Comparison of ENCODE assay signal across 35 cellular contexts in the genomic region with DNA sequence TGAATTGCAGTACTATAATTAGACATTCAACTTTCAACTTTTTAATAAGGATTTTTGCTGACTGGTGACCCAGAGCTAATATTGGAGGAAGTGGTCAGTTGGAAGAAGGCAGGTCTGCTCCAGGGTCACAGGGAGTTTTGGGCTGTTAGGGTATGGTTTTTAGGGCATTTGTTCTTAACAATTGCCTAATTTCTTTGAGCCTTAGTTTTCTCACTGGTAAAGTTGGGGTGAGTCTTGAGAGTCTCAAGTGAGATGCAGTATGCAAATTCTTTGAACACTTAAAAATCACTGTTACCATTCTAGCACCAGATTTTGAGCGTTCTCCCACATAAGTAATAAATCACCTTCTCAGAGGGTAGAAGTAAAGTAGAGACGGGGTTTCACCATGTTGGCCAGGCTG. TPM values are rescaled to one million over a fixed set of nuclear protein-coding genes. Genes with fewer than 3 reads are reported as not detected.
DNase-seq lines count a peak whose midpoint lies in the region; ATAC-seq, FAIRE-seq and TF ChIP-seq lines count a peak whose summit lies in the region.
"Had no signal": no experiment of that assay in that cellular context is flagged by ENCODE, and none has a peak within 500 bp of the region (broad histone marks: within the 10 kb centered on the region; RNA-seq: fewer than 3 reads in every experiment).

No MANE protein-coding gene starts in this region.

- H4K8ac ChIP-seq in H1 (ENCODE audit: extremely low read depth, insufficient read depth, low read length): no peak overlapping the region

- TF ChIP-seq EP300 in HepG2 (IDR thresholded peaks at IDR 0.05; ENCODE audit: low read depth in 2 of 2, low read length in 2 of 2) (no peak), HepG2 (CRISPR knock-in tag; IDR thresholded peaks at IDR 0.05; ENCODE audit: borderline replicate concordance) (no peak), H1 (IDR thresholded peaks at IDR 0.05; ENCODE audit: borderline replicate concordance in 1 of 2, low read depth in 2 of 2, low read length in 2 of 2) (no peak)

- H3K4me2 ChIP-seq in HepG2 (ENCODE audit: low read depth, low read length) (no peak overlapping the region), GM23338 (no peak overlapping the region), H1 (ENCODE audit: insufficient read depth in 1 of 2, low read depth in 2 of 2, low read length in 2 of 2) (no peak overlapping the region)
- H3K4me2 ChIP-seq: A549; BLaER1; BLaER1 treated with 17β-estradiol and CSF1 and Interleukin-3, amounts not matched to agents 10 nM and 100 nM had no signal

- H3K79me1 ChIP-seq in H1 (ENCODE audit: low read depth, low read length): no peaks in the 10 kb centered on the region

- H3K9me3 ChIP-seq in HepG2 (ENCODE audit: low read length): no peaks in the 10 kb centered on the region
- H3K9me3 ChIP-seq in right lobe of liver: no peaks in the 10 kb centered on the region
- H3K9me3 ChIP-seq in H1 (ENCODE audit: insufficient read depth in 2 of 2, low read depth in 1 of 2, low read length in 1 of 2): no peaks in the 10 kb centered on the region; a peak in 1 of 4 replicates
- H3K9me3 ChIP-seq: A549, BE2C, BLaER1, Caco-2 had no signal

- H3K9me3 Mint-ChIP-seq in GM23338: no peaks in the 10 kb centered on the region
- H3K9me3 Mint-ChIP-seq: CD4-positive, alpha-beta T cell; CD4-positive, CD25-positive, alpha-beta regulatory T cell; CD8-positive, alpha-beta T cell had no signal

- H3K23ac ChIP-seq in H1 (ENCODE audit: insufficient read length): no peak overlapping the region

- H4K20me1 ChIP-seq in HepG2 (ENCODE audit: insufficient read depth, low read length) (no peaks in the 10 kb centered on the region), GM23338 (replicated peaks; ENCODE audit: insufficient read depth) (no peaks in the 10 kb centered on the region), H1 (replicated peaks in 1 of 2; ENCODE audit: control insufficient read depth in 1 of 2, insufficient read depth in 2 of 2, low read length in 2 of 2) (no peaks in the 10 kb centered on the region)
- H4K20me1 ChIP-seq: BLaER1; BLaER1 treated with 17β-estradiol and CSF1 and Interleukin-3, amounts not matched to agents 10 nM and 100 nM had no signal

- H3F3A ChIP-seq in GM23338 (replicated peaks; ENCODE audit: low read depth): no peaks in the 10 kb centered on the region

- POLR2A ChIA-PET in HepG2 (lab: Yijun Ruan, JAX) (no interaction called here), H1 (lab: Charles Lee; ENCODE audit: partially characterized antibody) (no interaction called here)

- no TSS peak for BruUV-seq in HepG2 (replicated peaks; lab: Mats Ljungman, UMichigan)

- no peaks in the 10 kb centered on the region for H3K23me2 ChIP-seq in H1 (ENCODE audit: low read depth, low read length)

- TF ChIP-seq POLR2A in HepG2 (IDR thresholded peaks at IDR 0.05; ENCODE audit: insufficient read depth in 1 of 2, low read depth in 2 of 2, low read length in 2 of 2): no peak
- TF ChIP-seq POLR2A in right lobe of liver (IDR thresholded peaks at IDR 0.05): no peak
- TF ChIP-seq POLR2A in H1 (IDR thresholded peaks at IDR 0.05; ENCODE audit: control extremely low read depth in 1 of 2, low read depth in 2 of 2, low read length in 2 of 2): no peak

- H2AFZ ChIP-seq in HepG2 (ENCODE audit: low read length): no peak overlapping the region
- peak overlapping the region; percentile 34; the same call in 1 of the 2 replicates for H2AFZ ChIP-seq in GM23338
- H2AFZ ChIP-seq in H1 (ENCODE audit: low read length): no peak overlapping the region

- TF ChIP-seq CTCF in HepG2 (CRISPR knock-in tag; IDR thresholded peaks at IDR 0.05) (no peak), right lobe of liver (IDR thresholded peaks at IDR 0.05) (no peak), GM23338 (conservative IDR thresholded peaks at IDR 0.05; ENCODE audit: low read depth in 2 of 2) (no peak), H1 (IDR thresholded peaks at IDR 0.05; ENCODE audit: control extremely low read depth in 1 of 3, insufficient read depth in 1 of 3, low read depth in 1 of 3, low read length in 3 of 3) (no peak)

- H2BK120ac ChIP-seq in H1 (replicated peaks; ENCODE audit: low read depth, low read length): no peak overlapping the region

- no peaks in the 10 kb centered on the region for H3K36me3 ChIP-seq in HepG2 (replicated peaks in 1 of 2; ENCODE audit: control insufficient read depth in 1 of 2, insufficient read depth in 2 of 2, low read length in 2 of 2)
- no peaks in the 10 kb centered on the region for H3K36me3 ChIP-seq in right lobe of liver
- no peaks in the 10 kb centered on the region for H3K36me3 ChIP-seq in GM23338 (ENCODE audit: insufficient read depth)
- H3K36me3 ChIP-seq in H1 (ENCODE audit: control insufficient read depth in 2 of 4, insufficient read depth in 4 of 4, low read length in 3 of 4): no peaks in the 10 kb centered on the region
- H3K36me3 ChIP-seq: BE2C; BLaER1; BLaER1 treated with 17β-estradiol and CSF1 and Interleukin-3, amounts not matched to agents 10 nM and 100 nM had no signal

- DNase-seq in HepG2 (ENCODE audit: low spot score) (no peak), right lobe of liver (no peak), GM23338 (ENCODE audit: low spot score) (no peak), H1 (ENCODE audit: low read depth in 1 of 2, low spot score in 2 of 2) (no peak), NCI-H2171 (lab: John Stamatoyannopoulos, UW) (no peak)
- DNase-seq in activated CD8-positive, alpha-beta memory T cell treated with anti-CD3 and anti-CD28 coated beads, Interleukin-2, amount 50 U/mL, for 48 hours: no peak
- DNase-seq: 8988T; ACHN; AML-193; BE2C; C1 segment of cervical spinal cord; Caco-2; Calu3; CD4-positive, alpha-beta memory T cell; CD4-positive, alpha-beta T cell; CD4-positive, CD25-positive, alpha-beta regulatory T cell; CD8-positive, alpha-beta memory T cell; CD8-positive, alpha-beta T cell; COR-L47; DMS 273 treated with DMSO at 0.1 percent for 48 hours; DMS153; DMS53; DMS79; DMS79 treated with DMSO at 0.1 percent for 48 hours; DND-41; EL had no signal

- ATAC-seq in HepG2 (no peak), right lobe of liver (no peak), GM23338 (no peak)
- ATAC-seq: A549; CD8-positive, alpha-beta T cell had no signal

- no peak overlapping the region for H2BK15ac ChIP-seq in H1 (ENCODE audit: low read length)

- CTCF ChIA-PET in HepG2 (lab: Yijun Ruan, JAX; ENCODE audit: low intra/inter-chr PET ratio, low total read pairs) (no interaction called here), H1 (lab: Charles Lee; ENCODE audit: partially characterized antibody) (interaction anchor here (0.6 to 0.8 kb wide), 2 partner anchors 74 to 94 kb away, joined by 3 read pairs; no protein-coding TSS in a partner anchor)

- FAIRE-seq in HepG2 (lab: Jason Lieb, UNC) (no peak), H1 (lab: Jason Lieb, UNC) (no peak)
- FAIRE-seq: A204.1, A549, D721Med had no signal

- H2BK20ac ChIP-seq in H1 (ENCODE audit: low read length): no peak overlapping the region

- in situ Hi-C loops in HepG2 (cut with HindIII; ENCODE audit: extremely low pct_ligation_motif_present, low pct_unique_long_range_greater_than_20kb): no loop called here

- no peak overlapping the region for H2BK12ac ChIP-seq in H1 (ENCODE audit: low read depth, low read length)

- peaks cover 0 to 9% of the 10 kb centered on the region in 2 experiments; a peak in 2 of 5 replicates for H3K27me3 ChIP-seq in HepG2 (ENCODE audit: control insufficient read depth in 1 of 2, insufficient read depth in 2 of 2, low read length in 2 of 2)
- H3K27me3 ChIP-seq in right lobe of liver: no peaks in the 10 kb centered on the region
- no peaks in the 10 kb centered on the region for H3K27me3 ChIP-seq in GM23338 (ENCODE audit: insufficient read depth)
- H3K27me3 ChIP-seq in H1 (replicated peaks in 1 of 4; ENCODE audit: control insufficient read depth in 3 of 4, extremely low read depth in 1 of 4, insufficient read depth in 3 of 4, low read length in 3 of 4): no peaks in the 10 kb centered on the region
- H3K27me3 ChIP-seq: BLaER1; BLaER1 treated with 17β-estradiol and CSF1 and Interleukin-3, amounts not matched to agents 10 nM and 100 nM had no signal

- H3K9ac ChIP-seq in HepG2 (ENCODE audit: insufficient read depth, low read depth, low read length): no peak overlapping the region
- no peak overlapping the region for H3K9ac ChIP-seq in H1 (replicated peaks in 1 of 4; ENCODE audit: extremely low read depth in 1 of 4, low read depth in 3 of 4, low read length in 3 of 4)
- H3K9ac ChIP-seq: BLaER1; BLaER1 treated with 17β-estradiol and CSF1 and Interleukin-3, amounts not matched to agents 10 nM and 100 nM had no signal

- 4% methylated on average over 2 of the region's 2 CpGs for WGBS in HepG2 (ENCODE audit: low lambda C conversion rate)
- 90% methylated on average over 2 of the region's 2 CpGs for WGBS in right lobe of liver (ENCODE audit: insufficient coverage, low coverage, low lambda C conversion rate, missing lambda C conversion rate)
- 87% methylated on average over 2 of the region's 2 CpGs; no CpG with 5 or more reads in 1 of the 2 experiments for WGBS in H1 (ENCODE audit: extremely low coverage in 1 of 2, insufficient coverage in 1 of 2, insufficient read length in 1 of 2, insufficient replicate concordance in 2 of 2, low coverage in 1 of 2, low lambda C conversion rate in 2 of 2, missing lambda C conversion rate in 1 of 2), 2 experiments

- no peak overlapping the region for H3K27ac Mint-ChIP-seq in GM23338
- H3K27ac Mint-ChIP-seq: B cell; CD14-positive monocyte; CD4-positive, alpha-beta memory T cell; CD4-positive, alpha-beta T cell; CD4-positive, CD25-positive, alpha-beta regulatory T cell; CD8-positive, alpha-beta memory T cell; CD8-positive, alpha-beta T cell had no signal

- H3K4me3 ChIP-seq in HepG2 (replicated peaks in 1 of 3; ENCODE audit: insufficient read depth in 1 of 3, low read depth in 2 of 3, low read length in 3 of 3): no peak overlapping the region
- no peak overlapping the region for H3K4me3 ChIP-seq in right lobe of liver
- H3K4me3 ChIP-seq in GM23338: no peak overlapping the region
- H3K4me3 ChIP-seq in H1 (ENCODE audit: extremely low read depth in 1 of 4, insufficient read depth in 2 of 4, low read depth in 3 of 4, low read length in 4 of 4): no peak overlapping the region
- H3K4me3 ChIP-seq: A549; BLaER1; BLaER1 treated with 17β-estradiol and CSF1 and Interleukin-3, amounts not matched to agents 10 nM and 100 nM had no signal

- H3K9me2 ChIP-seq in GM23338 (ENCODE audit: insufficient read depth): no peaks in the 10 kb centered on the region

- H4K91ac ChIP-seq in H1 (replicated peaks; ENCODE audit: insufficient read length, low read length): no peak overlapping the region

- peak overlapping the region; percentile 38 for H3K4ac ChIP-seq in H1 (replicated peaks; ENCODE audit: insufficient read length, low read depth, low read length)

- no peak for TF ChIP-seq RAD21 in HepG2 (CRISPR knock-in tag; IDR thresholded peaks at IDR 0.05)
- no peak for TF ChIP-seq RAD21 in H1 (IDR thresholded peaks at IDR 0.05 in 1 of 2, conservative IDR thresholded peaks at IDR 0.05 in 1 of 2; ENCODE audit: low read depth in 2 of 2, low read length in 2 of 2)

- intact Hi-C loops in HepG2 (cut with micrococcal nuclease; ENCODE audit: unreplicated experiment) (no loop called here), right lobe of liver (cut with DNase I) (no loop called here)

- H3K36me3 Mint-ChIP-seq in GM23338 (ENCODE audit: low read depth): no peaks in the 10 kb centered on the region
- H3K36me3 Mint-ChIP-seq: CD14-positive monocyte; CD4-positive, alpha-beta memory T cell; CD4-positive, CD25-positive, alpha-beta regulatory T cell; CD8-positive, alpha-beta T cell had no signal

- no peaks in the 10 kb centered on the region for H3K79me2 ChIP-seq in HepG2 (ENCODE audit: insufficient read depth, low read length)
- no peaks in the 10 kb centered on the region for H3K79me2 ChIP-seq in GM23338 (replicated peaks; ENCODE audit: insufficient read depth)
- no peaks in the 10 kb centered on the region for H3K79me2 ChIP-seq in H1 (ENCODE audit: control insufficient read depth in 1 of 2, insufficient read depth in 2 of 2, low read length in 2 of 2)

- no peak overlapping the region for H2AK5ac ChIP-seq in H1 (ENCODE audit: low read depth, low read length)

- H3K27ac ChIP-seq in HepG2 (ENCODE audit: extremely low read length, insufficient read depth, low read length) (no peak overlapping the region), right lobe of liver (no peak overlapping the region), GM23338 (ENCODE audit: low read depth) (no peak overlapping the region), H1 (ENCODE audit: low read depth, low read length) (no peak overlapping the region)
- H3K27ac ChIP-seq: 22Rv1; A549; BLaER1; BLaER1 treated with 17β-estradiol and CSF1 and Interleukin-3, amounts not matched to agents 10 nM and 100 nM; C4-2B had no signal

- H3K18ac ChIP-seq in H1 (ENCODE audit: extremely low read depth, low read length): no peak overlapping the region

- H3K56ac ChIP-seq in H1 (replicated peaks; ENCODE audit: insufficient read length, low read depth, low read length): no peak overlapping the region

- H4K5ac ChIP-seq in H1 (ENCODE audit: insufficient read length, low read depth, low read length): no peak overlapping the region

- H3K4me1 ChIP-seq in HepG2 (ENCODE audit: insufficient read depth, low read length): no peaks in the 10 kb centered on the region
- no peaks in the 10 kb centered on the region for H3K4me1 ChIP-seq in right lobe of liver
- H3K4me1 ChIP-seq in GM23338 (ENCODE audit: insufficient read depth): peaks cover 15% of the 10 kb centered on the region
- peaks cover 0 to 3% (median 0%) of the 10 kb centered on the region in 4 experiments; a peak in 2 of 7 replicates for H3K4me1 ChIP-seq in H1 (replicated peaks in 1 of 4; ENCODE audit: control insufficient read depth in 3 of 4, insufficient read depth in 4 of 4, low read length in 3 of 4)
- H3K4me1 ChIP-seq: A549; BE2C; BLaER1; BLaER1 treated with 17β-estradiol and CSF1 and Interleukin-3, amounts not matched to agents 10 nM and 100 nM; Caco-2 had no signal

- peaks cover 2% of the 10 kb centered on the region for H3K27me3 Mint-ChIP-seq in GM23338 (ENCODE audit: insufficient read depth, low read depth, poor library complexity)

- H3K14ac ChIP-seq in H1 (ENCODE audit: insufficient read length): no peak overlapping the region

- H3K4me3 Mint-ChIP-seq in GM23338: no peak overlapping the region
- H3K4me3 Mint-ChIP-seq: B cell; CD14-positive monocyte; CD4-positive, alpha-beta memory T cell; CD4-positive, alpha-beta T cell; CD4-positive, CD25-positive, alpha-beta regulatory T cell; CD8-positive, alpha-beta memory T cell; CD8-positive, alpha-beta T cell had no signal

- H2BK5ac ChIP-seq in H1 (ENCODE audit: low read depth, low read length): no peak overlapping the region

- peaks cover 9% of the 10 kb centered on the region; the same call in 2 of the 3 replicates for H3K4me1 Mint-ChIP-seq in GM23338
- H3K4me1 Mint-ChIP-seq: B cell; CD14-positive monocyte; CD4-positive, alpha-beta memory T cell; CD4-positive, CD25-positive, alpha-beta regulatory T cell; CD8-positive, alpha-beta memory T cell had no signal

RNA-seq across cellular contexts. Expression of a gene that starts 50.9 kb away (rescaled TPM):
- total RNA-seq in HepG2 (2016; rRNA removed; fragmentation: Illumina TruSeq; extraction: Trizol): 3.7 and 18.4 TPM in 2 replicates
- 2.3 and 2.4 TPM in 2 replicates for total RNA-seq in HepG2 (2016; cell fraction: cytosol; rRNA removed; fragmentation: Illumina TruSeq; extraction: Trizol; ENCODE audit: low read depth)
- 3.1 and 18.4 TPM in 2 replicates for total RNA-seq in HepG2 (2016; cell fraction: insoluble cytoplasmic fraction; rRNA removed; fragmentation: Illumina TruSeq; extraction: Trizol)
- total RNA-seq in HepG2 (2016; cell fraction: membrane; rRNA removed; fragmentation: Illumina TruSeq; extraction: Trizol): 8.3 and 8.9 TPM in 2 replicates
- 9.6 and 9.7 TPM in 2 replicates for total RNA-seq in HepG2 (2016; cell fraction: nucleus; rRNA removed; fragmentation: Illumina TruSeq; extraction: Trizol)
- polyA plus RNA-seq in HepG2 (2011; rRNA removed): 0.54 and 0.61 TPM in 2 replicates
- 0.40 and 0.74 TPM in 2 replicates for polyA plus RNA-seq in HepG2 (2011; cell fraction: cytosol; rRNA removed)
- 0.53 and 1.2 TPM in 2 replicates for polyA plus RNA-seq in HepG2 (2011; cell fraction: nucleus; rRNA removed)
- polyA plus RNA-seq in HepG2 (2012): 3.8 and 7.3 TPM in 2 replicates
- polyA plus RNA-seq in HepG2 (2016; cell fraction: cytosol; fragmentation: Illumina TruSeq; extraction: Trizol; ENCODE audit: low read depth): 0.76 and 0.89 TPM in 2 replicates
- 20.1 and 21.4 TPM in 2 replicates for polyA plus RNA-seq in HepG2 (2016; cell fraction: insoluble cytoplasmic fraction; fragmentation: Illumina TruSeq; extraction: Trizol; ENCODE audit: low read depth)
- polyA plus RNA-seq in HepG2 (2016; cell fraction: membrane; fragmentation: Illumina TruSeq; extraction: Trizol; ENCODE audit: low read depth): 2.9 and 3.6 TPM in 2 replicates
- polyA plus RNA-seq in HepG2 (2016; cell fraction: nucleus; fragmentation: Illumina TruSeq; extraction: Trizol; ENCODE audit: insufficient read depth, low read depth): 17.1 and 19.6 TPM in 2 replicates
- 0.64 and 3.2 TPM in 2 replicates for polyA minus RNA-seq in HepG2 (2011; rRNA and poly(A)+ RNA removed; ENCODE audit: low replicate concordance)
- 4.8 and 5.1 TPM in 2 replicates for polyA minus RNA-seq in HepG2 (2011; cell fraction: cytosol; rRNA and poly(A)+ RNA removed)
- 2.6 and 4.6 TPM in 2 replicates for polyA minus RNA-seq in HepG2 (2011; cell fraction: nucleus; rRNA and poly(A)+ RNA removed)
- total RNA-seq in right lobe of liver: 1 to 10 TPM; 2.0 to 5.1 (median 4.3) TPM
- 34.2 and 36.1 TPM in 2 replicates for total RNA-seq in GM23338 (2014; rRNA removed; shearing (Covaris generic))
- polyA plus RNA-seq in GM23338 (2016; fragmentation: Nextera tagmentation; extraction: Ambion mirVana): 14.5 and 16.9 TPM in 2 replicates
- total RNA-seq in H1 (2021; fragmentation: NEBNext Ultra II Directional; extraction: Animal tissue kit (Norgen Biotek cat#: 25700)): 34.1 and 34.6 TPM in 2 replicates
- polyA plus RNA-seq in H1 (2011; rRNA removed): 2.7 and 3.0 TPM in 2 replicates
- polyA plus RNA-seq in H1 (2011; cell fraction: cytosol; rRNA removed): 5.8 TPM
- 1.8 TPM for polyA plus RNA-seq in H1 (2011; cell fraction: nucleus; rRNA removed)
- polyA plus RNA-seq in H1 (2012, experiment 1 of 2): 10.9 to 21.6 TPM (median 14.0 TPM) in 4 replicates
- 1.1 TPM for polyA plus RNA-seq in H1 (2012, experiment 2 of 2)
- polyA plus RNA-seq in H1 (2013, experiment 1 of 2): 25.4 TPM
- polyA plus RNA-seq in H1 (2013, experiment 2 of 2): 25.9 TPM
- polyA minus RNA-seq in H1 (2011; rRNA and poly(A)+ RNA removed): 8.1 and 18.4 TPM in 2 replicates
- polyA minus RNA-seq in H1 (2011; cell fraction: cytosol; rRNA and poly(A)+ RNA removed): 16.7 TPM
- 10.6 TPM for polyA minus RNA-seq in H1 (2011; cell fraction: nucleus; rRNA and poly(A)+ RNA removed)

RNA-seq across cellular contexts. Expression of a gene that starts 51.5 kb away (rescaled TPM):
- total RNA-seq in HepG2 (2016; rRNA removed; fragmentation: Illumina TruSeq; extraction: Trizol): 712 and 973 TPM in 2 replicates
- total RNA-seq in HepG2 (2016; cell fraction: cytosol; rRNA removed; fragmentation: Illumina TruSeq; extraction: Trizol; ENCODE audit: low read depth): 62.3 and 69.4 TPM in 2 replicates
- total RNA-seq in HepG2 (2016; cell fraction: insoluble cytoplasmic fraction; rRNA removed; fragmentation: Illumina TruSeq; extraction: Trizol): 723 and 963 TPM in 2 replicates
- total RNA-seq in HepG2 (2016; cell fraction: membrane; rRNA removed; fragmentation: Illumina TruSeq; extraction: Trizol): 132 and 145 TPM in 2 replicates
- 484 and 493 TPM in 2 replicates for total RNA-seq in HepG2 (2016; cell fraction: nucleus; rRNA removed; fragmentation: Illumina TruSeq; extraction: Trizol)
- 315 and 321 TPM in 2 replicates for polyA plus RNA-seq in HepG2 (2011; rRNA removed)
- polyA plus RNA-seq in HepG2 (2011; cell fraction: cytosol; rRNA removed): 272 and 279 TPM in 2 replicates
- polyA plus RNA-seq in HepG2 (2011; cell fraction: nucleus; rRNA removed): 264 TPM in 2 replicates
- 353 and 501 TPM in 2 replicates for polyA plus RNA-seq in HepG2 (2012)
- polyA plus RNA-seq in HepG2 (2016; cell fraction: cytosol; fragmentation: Illumina TruSeq; extraction: Trizol; ENCODE audit: low read depth): 43.4 and 49.0 TPM in 2 replicates
- 995 and 1,016 TPM in 2 replicates for polyA plus RNA-seq in HepG2 (2016; cell fraction: insoluble cytoplasmic fraction; fragmentation: Illumina TruSeq; extraction: Trizol; ENCODE audit: low read depth)
- 81.3 and 94.1 TPM in 2 replicates for polyA plus RNA-seq in HepG2 (2016; cell fraction: membrane; fragmentation: Illumina TruSeq; extraction: Trizol; ENCODE audit: low read depth)
- 534 and 576 TPM in 2 replicates for polyA plus RNA-seq in HepG2 (2016; cell fraction: nucleus; fragmentation: Illumina TruSeq; extraction: Trizol; ENCODE audit: insufficient read depth, low read depth)
- polyA minus RNA-seq in HepG2 (2011; rRNA and poly(A)+ RNA removed; ENCODE audit: low replicate concordance): 559 and 720 TPM in 2 replicates
- 342 and 349 TPM in 2 replicates for polyA minus RNA-seq in HepG2 (2011; cell fraction: cytosol; rRNA and poly(A)+ RNA removed)
- 822 and 855 TPM in 2 replicates for polyA minus RNA-seq in HepG2 (2011; cell fraction: nucleus; rRNA and poly(A)+ RNA removed)
- total RNA-seq in right lobe of liver: 100 to 1,000 TPM; 175 to 292 (median 237) TPM
- 918 and 1,083 TPM in 2 replicates for total RNA-seq in GM23338 (2014; rRNA removed; shearing (Covaris generic))
- polyA plus RNA-seq in GM23338 (2016; fragmentation: Nextera tagmentation; extraction: Ambion mirVana): 403 and 417 TPM in 2 replicates
- total RNA-seq in H1 (2021; fragmentation: NEBNext Ultra II Directional; extraction: Animal tissue kit (Norgen Biotek cat#: 25700)): 851 and 887 TPM in 2 replicates
- 414 and 560 TPM in 2 replicates for polyA plus RNA-seq in H1 (2011; rRNA removed)
- 510 TPM for polyA plus RNA-seq in H1 (2011; cell fraction: cytosol; rRNA removed)
- polyA plus RNA-seq in H1 (2011; cell fraction: nucleus; rRNA removed): 492 TPM
- polyA plus RNA-seq in H1 (2012, experiment 1 of 2): 624 to 1,009 TPM (median 692 TPM) in 4 replicates
- 173 TPM for polyA plus RNA-seq in H1 (2012, experiment 2 of 2)
- 487 TPM for polyA plus RNA-seq in H1 (2013, experiment 1 of 2)
- 492 TPM for polyA plus RNA-seq in H1 (2013, experiment 2 of 2)
- 578 and 618 TPM in 2 replicates for polyA minus RNA-seq in H1 (2011; rRNA and poly(A)+ RNA removed)
- 403 TPM for polyA minus RNA-seq in H1 (2011; cell fraction: cytosol; rRNA and poly(A)+ RNA removed)
- 658 TPM for polyA minus RNA-seq in H1 (2011; cell fraction: nucleus; rRNA and poly(A)+ RNA removed)
